In the genomic region with DNA sequence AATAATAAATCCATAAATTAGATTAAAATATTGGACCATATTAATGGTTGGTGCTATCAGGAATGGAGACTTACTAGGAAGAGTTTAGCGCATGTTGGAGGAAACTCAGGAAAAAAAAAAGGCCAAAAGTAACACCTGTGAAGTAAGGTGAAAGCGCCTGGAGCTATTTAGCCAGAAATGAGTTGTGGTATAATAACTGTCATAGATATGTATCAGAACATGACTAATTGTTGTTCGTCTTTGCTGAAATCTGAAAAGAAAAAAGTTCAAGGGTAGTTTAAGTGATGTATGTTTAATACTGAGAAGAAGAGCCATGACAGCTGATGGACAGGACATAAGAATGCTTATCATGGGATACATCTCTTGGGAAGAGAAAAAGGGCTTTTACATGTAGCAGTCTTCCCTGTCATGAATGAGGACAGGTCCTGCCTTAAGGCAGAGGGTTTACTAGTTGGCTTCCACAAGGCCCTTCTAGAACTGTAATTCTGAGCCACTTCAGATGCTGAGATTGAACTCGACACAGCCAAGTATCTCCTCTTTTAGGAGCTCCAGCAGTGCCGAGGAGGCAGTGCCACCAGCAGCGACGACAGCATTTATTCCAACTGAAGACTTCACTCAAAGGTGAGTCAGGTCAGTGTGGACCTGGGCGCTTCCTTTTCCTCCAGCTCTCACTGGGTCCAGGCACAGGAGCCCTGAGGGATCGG, we compare ENCODE assay signal across 8 cellular contexts. TPM values are rescaled to one million over a fixed set of nuclear protein-coding genes. Genes with fewer than 3 reads are reported as not detected.
DNase-seq lines count a peak whose midpoint lies in the region; ATAC-seq and TF ChIP-seq lines count a peak whose summit lies in the region.

No MANE protein-coding gene starts in this region.

- H3K9me3 Mint-ChIP-seq in activated naive CD4-positive, alpha-beta T cell treated with anti-CD3 and anti-CD28 coated beads for 36 hours = no peaks in the 10 kb centered on the region

- DNase-seq in activated naive CD4-positive, alpha-beta T cell treated with anti-CD3 and anti-CD28 coated beads for 36 hours = no peak
- DNase-seq in activated naive CD4-positive, alpha-beta T cell treated with Interleukin-2 at 50 U/mL for 16 hours = no peak
- DNase-seq in OCI-LY7 (ENCODE audit: low spot score) = no peak
- DNase-seq in epithelial cell of prostate (ENCODE audit: low read depth, low spot score) = peak; percentile 16
- DNase-seq in sciatic nerve (ENCODE audit: low spot score) = no peak
- no peak for DNase-seq in SHP77 (lab: John Stamatoyannopoulos, UW)
- DNase-seq in aorta = no peak

- ATAC-seq in sciatic nerve (peak; percentile 33), HG03432 (IDR thresholded peaks at IDR 0.05; ENCODE audit: unreplicated experiment) (no peak), aorta (ENCODE audit: low FRiP score) (no peak)

- H3K4me2 ChIP-seq in OCI-LY7 (ENCODE audit: low read length) = peak overlapping the region; percentile 91

- H3K27ac ChIP-seq in OCI-LY7 (ENCODE audit: low read depth, low read length, poor library complexity, severe bottlenecking) (no peak overlapping the region), epithelial cell of prostate (no peak overlapping the region), aorta (ENCODE audit: low read depth in 1 of 2, low read length in 2 of 2) (no peak overlapping the region)

- peak overlapping the region; percentile 75 for H3K4me3 ChIP-seq in OCI-LY7 (ENCODE audit: low read depth, low read length, poor library complexity, severe bottlenecking)
- H3K4me3 ChIP-seq in aorta (ENCODE audit: low read length in 2 of 2) = peak overlapping the region in 1 of 2 donors; percentile 58

- H3K9me2 ChIP-seq in OCI-LY7 (ENCODE audit: insufficient read depth, low read length) = no peaks in the 10 kb centered on the region

- peaks cover 37% of the 10 kb centered on the region; the same call in 1 of the 2 replicates for H3K79me2 ChIP-seq in OCI-LY7 (ENCODE audit: insufficient read depth, low read depth, low read length)

- CTCF ChIA-PET in activated naive CD4-positive, alpha-beta T cell treated with anti-CD3 and anti-CD28 coated beads for 36 hours (lab: Charles Lee) = interaction anchor here (0.8 to 4.2 kb wide), 13 partner anchors 8 to 131 kb away, joined by 3 to 40 read pairs (median 4); a partner anchor contains a TSS
- CTCF ChIA-PET in OCI-LY7 (lab: Charles Lee; ENCODE audit: unreplicated experiment) = interaction anchor here (0.7 kb wide), 2 partner anchors 95 to 1507 kb away, joined by 5 to 11 read pairs; no protein-coding TSS in a partner anchor

- BruUV-seq in OCI-LY7 (replicated peaks; lab: Mats Ljungman, UMichigan) = no TSS peak

- POLR2A ChIA-PET in OCI-LY7 (lab: Charles Lee) = interaction anchor here (0.6 to 2.6 kb wide), 11 partner anchors 10 to 1469 kb away, joined by 3 to 18 read pairs (median 4); no protein-coding TSS in a partner anchor

- H3K27ac Mint-ChIP-seq in activated naive CD4-positive, alpha-beta T cell treated with anti-CD3 and anti-CD28 coated beads for 36 hours = peak overlapping the region; percentile 67

- no peak for TF ChIP-seq CTCF in OCI-LY7 (conservative IDR thresholded peaks at IDR 0.05; ENCODE audit: low read length)

- H3K9me3 ChIP-seq in OCI-LY7 (ENCODE audit: low read length) = no peaks in the 10 kb centered on the region
- no peaks in the 10 kb centered on the region for H3K9me3 ChIP-seq in aorta (ENCODE audit: control insufficient read depth, low read length)

- intact Hi-C loops in activated naive CD4-positive, alpha-beta T cell treated with anti-CD3 and anti-CD28 coated beads for 36 hours (cut with micrococcal nuclease) = loop anchor here (1.0 to 10.0 kb wide), 5 partner anchors 12 to 1808 kb away; a partner anchor contains a TSS
- intact Hi-C loops in OCI-LY7 (cut with micrococcal nuclease; ENCODE audit: unreplicated experiment) (loop anchor here (2.0 to 10.0 kb wide), 5 partner anchors 56 to 939 kb away; no protein-coding TSS in a partner anchor), sciatic nerve (cut with DNase I) (no loop called here), aorta (cut with DNase I) (no loop called here)

- no peaks in the 10 kb centered on the region for H4K20me1 ChIP-seq in OCI-LY7 (ENCODE audit: insufficient read depth, low read length)

- H3K36me3 ChIP-seq in OCI-LY7 (ENCODE audit: insufficient read depth, low read length) (no peaks in the 10 kb centered on the region), aorta (ENCODE audit: control insufficient read depth in 1 of 2, insufficient read depth in 2 of 2, low read length in 1 of 2) (no peaks in the 10 kb centered on the region)

- peaks cover 18% of the 10 kb centered on the region for H3K4me1 Mint-ChIP-seq in activated naive CD4-positive, alpha-beta T cell treated with anti-CD3 and anti-CD28 coated beads for 36 hours (ENCODE audit: low read depth)

- H3K4me3 Mint-ChIP-seq in activated naive CD4-positive, alpha-beta T cell treated with anti-CD3 and anti-CD28 coated beads for 36 hours = peak overlapping the region; percentile 81

- peak overlapping the region; percentile 81 for H2AFZ ChIP-seq in OCI-LY7 (ENCODE audit: low read length)

- H3K36me3 Mint-ChIP-seq in activated naive CD4-positive, alpha-beta T cell treated with anti-CD3 and anti-CD28 coated beads for 36 hours (ENCODE audit: low read depth) = peaks cover 6% of the 10 kb centered on the region

- WGBS in aorta, 2 donors = 44 to 48% methylated on average over 9 of the region's 9 CpGs

- H3K4me1 ChIP-seq in OCI-LY7 (ENCODE audit: insufficient read depth, low read length, poor library complexity, severe bottlenecking) = peaks cover 12% of the 10 kb centered on the region
- H3K4me1 ChIP-seq in aorta (ENCODE audit: control insufficient read depth in 1 of 2, insufficient read depth in 2 of 2, low read length in 2 of 2) = no peaks in the 10 kb centered on the region

- no peaks in the 10 kb centered on the region for H3K27me3 Mint-ChIP-seq in activated naive CD4-positive, alpha-beta T cell treated with anti-CD3 and anti-CD28 coated beads for 36 hours (ENCODE audit: low read depth)

- no peaks in the 10 kb centered on the region for H3K27me3 ChIP-seq in aorta (ENCODE audit: control insufficient read depth in 1 of 2, insufficient read depth in 2 of 2, low read length in 1 of 2)

RNA-seq across cellular contexts. Expression of a gene that starts 0.9 kb away (rescaled TPM):
- 10 to 100 TPM; 40.6 to 44.4 TPM for total RNA-seq in activated naive CD4-positive, alpha-beta T cell treated with anti-CD3 and anti-CD28 coated beads for 36 hours
- total RNA-seq in OCI-LY7 (2014; rRNA removed; shearing (Covaris generic)) = 36.5 and 40.2 TPM in 2 replicates
- total RNA-seq in OCI-LY7 (2022) (25.4 and 31.2 TPM in 2 replicates), sciatic nerve (2.2 TPM), aorta (under 1 TPM; 0.62 to 0.90 TPM)
- under 1 TPM in 1 of 2 donors, not detected in 1; 0.08 TPM for polyA plus RNA-seq in aorta

Comparison
In these comparisons a context has a peak if more than half of its experiments do, and no peak if none do; other contexts are left out.
1. intact Hi-C loops: an anchor here in activated naive CD4-positive, alpha-beta T cell treated with anti-CD3 and anti-CD28 coated beads for 36 hours (1.0 to 10.0 kb wide) and OCI-LY7 (2.0 to 10.0 kb wide); none called in sciatic nerve and aorta.